26 cellular contexts compared by ENCODE assay signal in the genomic region with DNA sequence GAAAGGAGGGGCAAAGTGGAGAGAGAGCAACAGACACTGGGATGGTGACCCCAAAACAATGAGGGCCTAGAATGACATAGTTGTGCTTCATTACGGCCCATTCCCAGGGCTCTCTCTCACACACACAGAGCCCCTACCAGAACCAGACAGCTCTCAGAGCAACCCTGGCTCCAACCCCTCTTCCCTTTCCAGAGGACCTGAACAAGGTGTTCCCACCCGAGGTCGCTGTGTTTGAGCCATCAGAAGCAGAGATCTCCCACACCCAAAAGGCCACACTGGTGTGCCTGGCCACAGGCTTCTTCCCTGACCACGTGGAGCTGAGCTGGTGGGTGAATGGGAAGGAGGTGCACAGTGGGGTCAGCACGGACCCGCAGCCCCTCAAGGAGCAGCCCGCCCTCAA. TPM values are rescaled to one million over a fixed set of nuclear protein-coding genes. Genes with fewer than 3 reads are reported as not detected.
DNase-seq lines count a peak whose midpoint lies in the region; ATAC-seq lines count a peak whose summit lies in the region.
"Had no signal": no experiment of that assay in that cellular context is flagged by ENCODE, and none has a peak within 500 bp of the region (broad histone marks: within the 10 kb centered on the region; RNA-seq: fewer than 3 reads in every experiment).

No MANE protein-coding gene starts in this region.

- H3K36me3 ChIP-seq in effector memory CD4-positive, alpha-beta T cell (ENCODE audit: control insufficient read depth, insufficient read depth, low read length), result no peaks in the 10 kb centered on the region

- no peaks in the 10 kb centered on the region for H3K27me3 Mint-ChIP-seq in activated naive CD4-positive, alpha-beta T cell treated with anti-CD3 and anti-CD28 coated beads, Interleukin-2, amount 50 U/mL, for 24 hours
- H3K27me3 Mint-ChIP-seq in activated CD8-positive, alpha-beta memory T cell treated with anti-CD3 and anti-CD28 coated beads, Interleukin-2, amount 10 ng/mL, durations not matched to agents 7 days and 5 days, result no peaks in the 10 kb centered on the region
- H3K27me3 Mint-ChIP-seq: IgD-negative memory B cell had no signal

- H3K27me3 ChIP-seq in effector memory CD4-positive, alpha-beta T cell (replicated peaks; ENCODE audit: control insufficient read depth, insufficient read depth, low read length, poor library complexity, severe bottlenecking), result no peaks in the 10 kb centered on the region

- no peak for DNase-seq in activated naive CD4-positive, alpha-beta T cell treated with Interleukin-2 at 50 U/mL for 16 hours
- DNase-seq in activated CD8-positive, alpha-beta memory T cell treated with anti-CD3 and anti-CD28 coated beads, Interleukin-2, amount 10 ng/mL, durations not matched to agents 7 days and 5 days, result no peak
- no peak for DNase-seq in effector memory CD4-positive, alpha-beta T cell
- DNase-seq in inferior parietal cortex (ENCODE audit: extremely low spot score) (no peak), SIG-M5 (lab: John Stamatoyannopoulos, UW) (no peak), occipital lobe (lab: John Stamatoyannopoulos, UW) (no peak)
- DNase-seq: activated CD4-positive, CD25-positive, alpha-beta regulatory T cell; aorta; cerebellar nuclear complex; DMS79; MV-4-11; NCI-H187 treated with DMSO at 0.1 percent for 48 hours; NCI-H226; NCI-H82; psoas muscle; stimulated activated CD4-positive, alpha-beta T cell treated with anti-CD3 and anti-CD28 coated beads, Interleukin-2, amount 100 ng/mL, for 48 hours; T1000 had no signal

- peak overlapping the region; percentile 99 for H3K27ac Mint-ChIP-seq in activated naive CD4-positive, alpha-beta T cell treated with anti-CD3 and anti-CD28 coated beads, Interleukin-2, amount 50 U/mL, for 24 hours
- peak overlapping the region; percentile 92 for H3K27ac Mint-ChIP-seq in activated CD8-positive, alpha-beta memory T cell treated with anti-CD3 and anti-CD28 coated beads, Interleukin-2, amount 10 ng/mL, durations not matched to agents 7 days and 5 days
- H3K27ac Mint-ChIP-seq: mesothelial cell of epicardium had no signal

- H3K9me3 Mint-ChIP-seq in activated naive CD4-positive, alpha-beta T cell treated with anti-CD3 and anti-CD28 coated beads, Interleukin-2, amount 50 U/mL, for 24 hours, result no peaks in the 10 kb centered on the region
- no peaks in the 10 kb centered on the region for H3K9me3 Mint-ChIP-seq in activated CD8-positive, alpha-beta memory T cell treated with anti-CD3 and anti-CD28 coated beads, Interleukin-2, amount 10 ng/mL, durations not matched to agents 7 days and 5 days (ENCODE audit: low read depth)
- H3K9me3 Mint-ChIP-seq: IgD-negative memory B cell, mesothelial cell of epicardium had no signal

- H3K4me1 ChIP-seq in effector memory CD4-positive, alpha-beta T cell (ENCODE audit: control insufficient read depth, insufficient read depth, low read length, poor library complexity, severe bottlenecking), result peaks cover 23% of the 10 kb centered on the region
- H3K4me1 ChIP-seq: psoas muscle had no signal

- CTCF ChIA-PET in activated CD8-positive, alpha-beta memory T cell treated with anti-CD3 and anti-CD28 coated beads, Interleukin-2, amount 10 ng/mL, durations not matched to agents 7 days and 5 days (lab: Charles Lee), result interaction anchor here (5.1 kb wide), 1 partner anchor 18 kb away, joined by 39 read pairs; no protein-coding TSS in a partner anchor

- no peaks in the 10 kb centered on the region for H3K9me3 ChIP-seq in effector memory CD4-positive, alpha-beta T cell (ENCODE audit: control insufficient read depth, low read length)
- H3K9me3 ChIP-seq: psoas muscle had no signal

- ATAC-seq in activated CD8-positive, alpha-beta memory T cell treated with anti-CD3 and anti-CD28 coated beads, Interleukin-2, amount 10 ng/mL, durations not matched to agents 7 days and 5 days, result no peak
- ATAC-seq: HCT116, psoas muscle had no signal

- H3K4me3 Mint-ChIP-seq in activated naive CD4-positive, alpha-beta T cell treated with anti-CD3 and anti-CD28 coated beads, Interleukin-2, amount 50 U/mL, for 24 hours, result peak overlapping the region; percentile 98
- H3K4me3 Mint-ChIP-seq in activated CD8-positive, alpha-beta memory T cell treated with anti-CD3 and anti-CD28 coated beads, Interleukin-2, amount 10 ng/mL, durations not matched to agents 7 days and 5 days, result peak overlapping the region; percentile 99
- H3K4me3 Mint-ChIP-seq: mesothelial cell of epicardium had no signal

- peak overlapping the region; percentile 63 for H3K27ac ChIP-seq in effector memory CD4-positive, alpha-beta T cell (ENCODE audit: insufficient read depth, low read length, poor library complexity, severe bottlenecking)
- H3K27ac ChIP-seq: PC-9, psoas muscle had no signal

- H3K36me3 Mint-ChIP-seq in activated naive CD4-positive, alpha-beta T cell treated with anti-CD3 and anti-CD28 coated beads, Interleukin-2, amount 50 U/mL, for 24 hours, result peaks cover 45% of the 10 kb centered on the region
- peaks cover 70% of the 10 kb centered on the region for H3K36me3 Mint-ChIP-seq in activated CD8-positive, alpha-beta memory T cell treated with anti-CD3 and anti-CD28 coated beads, Interleukin-2, amount 10 ng/mL, durations not matched to agents 7 days and 5 days
- H3K36me3 Mint-ChIP-seq: IgD-negative memory B cell, mesothelial cell of epicardium had no signal

- peak overlapping the region; percentile 59 for H3K4me3 ChIP-seq in effector memory CD4-positive, alpha-beta T cell (ENCODE audit: insufficient read depth, low read depth, low read length, poor library complexity, severe bottlenecking)
- H3K4me3 ChIP-seq: PC-9, psoas muscle, skin epidermis had no signal

- H3K4me1 Mint-ChIP-seq in activated naive CD4-positive, alpha-beta T cell treated with anti-CD3 and anti-CD28 coated beads, Interleukin-2, amount 50 U/mL, for 24 hours, result peaks cover 33% of the 10 kb centered on the region
- H3K4me1 Mint-ChIP-seq in activated CD8-positive, alpha-beta memory T cell treated with anti-CD3 and anti-CD28 coated beads, Interleukin-2, amount 10 ng/mL, durations not matched to agents 7 days and 5 days, result peaks cover 48% of the 10 kb centered on the region

RNA-seq across cellular contexts. Expression of a gene that starts 20.7 kb away (rescaled TPM):
- not detected for total RNA-seq in activated CD8-positive, alpha-beta memory T cell treated with anti-CD3 and anti-CD28 coated beads, Interleukin-2, amount 10 ng/mL, durations not matched to agents 7 days and 5 days
- not detected for total RNA-seq in occipital lobe
- total RNA-seq: mesothelial cell of epicardium, PC-9, SK-MEL-5, subcutaneous adipose tissue had no signal

RNA-seq across cellular contexts. Expression of a gene that starts 42.2 kb away (rescaled TPM):
- not detected for total RNA-seq in activated CD8-positive, alpha-beta memory T cell treated with anti-CD3 and anti-CD28 coated beads, Interleukin-2, amount 10 ng/mL, durations not matched to agents 7 days and 5 days
- total RNA-seq in occipital lobe, result not detected
- total RNA-seq: glomerular endothelial cell, mesothelial cell of epicardium, SK-MEL-5, subcutaneous adipose tissue had no signal
